In genomic region chr3:189457666-189458065, GRCh38 we compare ENCODE assay signal across 22 cellular contexts.
"Had no signal": no experiment of that assay in that cellular context is flagged by ENCODE, and none has a peak within 500 bp of the region (broad histone marks: within the 10 kb centered on the region; RNA-seq: fewer than 3 reads in every experiment).

No MANE protein-coding gene starts in this region.

- H3K9me3 ChIP-seq: colonic mucosa, prostate gland, tibial artery, upper lobe of left lung, vagina had no signal

- ATAC-seq: left lobe of liver had no signal

- H3K4me3 Mint-ChIP-seq: endodermal cell, naive B cell, nephron had no signal

- H3K36me3 Mint-ChIP-seq: naive B cell had no signal

- DNase-seq: colonic mucosa; effector CD4-positive, alpha-beta T cell; endodermal cell; foreskin melanocyte; head of caudate nucleus; hypothalamus; naive B cell; occipital lobe; retina; small intestine; stimulated activated CD4-positive, alpha-beta T cell treated with anti-CD3 and anti-CD28 coated beads, Interleukin-2, amount 100 ng/mL, for 48 hours; stimulated activated naive CD4-positive, alpha-beta T cell treated with Interleukin-2 at 50 U/mL for 16 hours; tibial artery; upper lobe of left lung had no signal

- H3K4me3 ChIP-seq: colonic mucosa, lung, prostate gland, tibial artery, upper lobe of left lung, vagina had no signal

- H3K27ac Mint-ChIP-seq: endodermal cell, naive B cell had no signal

- H3K9me3 Mint-ChIP-seq: endodermal cell, nephron had no signal

- H3K27me3 ChIP-seq: colonic mucosa, tibial artery, upper lobe of left lung, vagina had no signal

- H3K4me1 ChIP-seq: colonic mucosa, prostate gland, upper lobe of left lung, vagina had no signal

- H3K36me3 ChIP-seq: colonic mucosa, prostate gland, tibial artery, upper lobe of left lung, vagina had no signal

- FAIRE-seq: endothelial cell of umbilical vein, islet of Langerhans, small intestine had no signal

- H3K27ac ChIP-seq: colonic mucosa, parathyroid adenoma, prostate gland, tibial artery, upper lobe of left lung, vagina had no signal

- H3K27me3 Mint-ChIP-seq: naive B cell had no signal

- H3K4me1 Mint-ChIP-seq: naive B cell had no signal
